In genomic region chr2:23378496-23378895, GRCh38 we compare ENCODE assay signal across 20 cellular contexts.
"Had no signal": no experiment of that assay in that cellular context is flagged by ENCODE, and none has a peak within 500 bp of the region (broad histone marks: within the 10 kb centered on the region; RNA-seq: fewer than 3 reads in every experiment).

No MANE protein-coding gene starts in this region.

- ATAC-seq: gastroesophageal sphincter; left cardiac atrium; lower lobe of right lung; natural killer cell treated with Interleukin-12 subunit alpha and Interleukin-12 subunit beta and Interleukin-15 and Interleukin-18, amount 100 ng/mL, for 72 hours; right cardiac atrium had no signal

- H3K9ac ChIP-seq: neural progenitor cell had no signal

- H3K4me1 ChIP-seq: colonic mucosa, neural progenitor cell had no signal

- H3K36me3 ChIP-seq: colonic mucosa, gastroesophageal sphincter, left ventricle myocardium inferior, lower lobe of right lung, neural progenitor cell, ovary had no signal

- H3K4me2 ChIP-seq: neural progenitor cell had no signal

- H3K36me3 Mint-ChIP-seq: natural killer cell treated with Interleukin-12 subunit alpha and Interleukin-12 subunit beta and Interleukin-15 and Interleukin-18, amount 100 ng/mL, for 72 hours; neural progenitor cell; type B pancreatic cell had no signal

- H3K27ac Mint-ChIP-seq: natural killer cell treated with Interleukin-12 subunit alpha and Interleukin-12 subunit beta and Interleukin-15 and Interleukin-18, amount 100 ng/mL, for 72 hours; neural progenitor cell; type B pancreatic cell had no signal

- H2AFZ ChIP-seq: neural progenitor cell had no signal

- H3K9me3 Mint-ChIP-seq: natural killer cell treated with Interleukin-12 subunit alpha and Interleukin-12 subunit beta and Interleukin-15 and Interleukin-18, amount 100 ng/mL, for 72 hours; neural progenitor cell had no signal

- H3K9me3 ChIP-seq: colonic mucosa, gastroesophageal sphincter, left ventricle myocardium inferior, lower lobe of right lung, ovary had no signal

- H3K27ac ChIP-seq: colonic mucosa, gastroesophageal sphincter, left ventricle myocardium inferior, lower lobe of right lung, neural progenitor cell, ovary had no signal

- DNase-seq: colonic mucosa; dermis blood vessel endothelial cell; glutamatergic neuron; kidney; left cardiac atrium; left ventricle myocardium inferior; lower lobe of right lung; mesenchymal stem cell; midbrain; nucleus accumbens; ovary; right cardiac atrium; small intestine; stimulated activated CD4-positive, alpha-beta T cell treated with anti-CD3 and anti-CD28 coated beads, Interleukin-12 subunit alpha, Interleukin-12 subunit beta, amount 100 ng/mL, for 4 hours; stimulated activated CD4-positive, alpha-beta T cell treated with anti-CD3 and anti-CD28 coated beads, Interleukin-2, amount 100 ng/mL, for 48 hours; stimulated activated naive CD4-positive, alpha-beta T cell treated with Interleukin-2 at 50 U/mL for 16 hours had no signal

- H3K4me3 ChIP-seq: colonic mucosa, gastroesophageal sphincter, left ventricle myocardium inferior, lower lobe of right lung, neural progenitor cell, ovary had no signal

- H3K27me3 ChIP-seq: colonic mucosa, gastroesophageal sphincter, ovary had no signal

- H3K4me3 Mint-ChIP-seq: natural killer cell treated with Interleukin-12 subunit alpha and Interleukin-12 subunit beta and Interleukin-15 and Interleukin-18, amount 100 ng/mL, for 72 hours; neural progenitor cell; type B pancreatic cell had no signal
